ENCODE assay signal across 9 cellular contexts in the genomic region with DNA sequence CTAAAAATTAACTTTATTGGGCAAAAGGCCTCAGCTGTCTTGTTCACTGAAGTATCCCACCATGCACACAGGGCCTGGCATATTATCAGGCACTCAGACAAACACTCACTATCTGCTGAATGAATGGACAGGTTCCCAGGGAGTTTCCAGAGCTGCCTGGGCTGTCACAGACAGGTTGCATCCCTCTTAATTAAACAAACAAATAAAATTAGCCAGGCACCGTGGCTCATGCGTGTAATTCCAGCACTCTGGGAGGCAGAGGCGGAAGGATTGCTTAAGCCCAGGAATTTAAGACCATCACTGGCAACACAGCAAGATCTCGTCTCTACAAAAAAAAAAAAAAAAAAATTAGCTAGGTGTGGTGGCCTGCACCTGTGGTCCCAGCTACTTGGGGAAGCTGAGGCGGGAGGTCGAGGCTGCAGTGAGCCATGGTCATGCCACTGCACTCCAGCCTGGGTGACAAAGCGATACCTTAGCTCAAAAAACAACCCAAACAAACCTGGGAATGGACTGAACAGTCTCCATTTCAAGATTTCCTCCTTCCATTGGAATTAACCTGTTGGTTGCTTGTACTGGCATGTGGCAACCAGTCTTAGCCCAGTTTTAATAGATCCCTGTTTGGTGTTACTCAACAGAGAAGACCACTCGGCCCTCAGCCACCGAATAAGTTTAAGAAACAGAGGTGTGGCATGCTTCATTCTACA. TPM values are rescaled to one million over a fixed set of nuclear protein-coding genes. Genes with fewer than 3 reads are reported as not detected.
A peak's percentile ranks its signal among the peaks of the same experiment; 100 is the strongest.
DNase-seq lines count a peak whose midpoint lies in the region; ATAC-seq and TF ChIP-seq lines count a peak whose summit lies in the region.
"Had no signal": no experiment of that assay in that cellular context is flagged by ENCODE, and none has a peak within 500 bp of the region (broad histone marks: within the 10 kb centered on the region; RNA-seq: fewer than 3 reads in every experiment).

No MANE protein-coding gene starts in this region.

- H3K27me3 Mint-ChIP-seq in activated naive CD4-positive, alpha-beta T cell treated with anti-CD3 and anti-CD28 coated beads, Interleukin-2, amount 50 U/mL, for 24 hours, result no peaks in the 10 kb centered on the region
- no peaks in the 10 kb centered on the region for H3K27me3 Mint-ChIP-seq in memory B cell

- H3K4me1 ChIP-seq in body of pancreas (peaks cover 35% of the 10 kb centered on the region), transverse colon (peaks cover 12 to 35% (median 30%) of the 10 kb centered on the region in 4 donors)

- in situ Hi-C loops in transverse colon (cut with MboI; ENCODE audit: low pct_ligation_motif_present in 1 of 4, low pct_unique_long_range_greater_than_20kb in 1 of 4, low sequenced_read_pairs in 3 of 4), result loop anchor here in 1 of 4 donors (5.0 kb wide), 1 partner anchor 54 kb away; no protein-coding TSS in a partner anchor

- H3K27ac ChIP-seq in body of pancreas (peak overlapping the region in 3 of 4 donors; percentile 73 to 91 (median 88)), transverse colon (peak overlapping the region; percentile 87 to 100 (median 90))

- intact Hi-C loops in body of pancreas (cut with DNase I) (no loop called here), transverse colon (cut with DNase I; ENCODE audit: low total_unique reads) (no loop called here)

- H3K36me3 ChIP-seq in body of pancreas (replicated peaks in 1 of 2; ENCODE audit: insufficient read depth in 1 of 2, low read depth in 2 of 2), result no peaks in the 10 kb centered on the region
- no peaks in the 10 kb centered on the region for H3K36me3 ChIP-seq in transverse colon

- no peak for TF ChIP-seq CTCF in body of pancreas (IDR thresholded peaks at IDR 0.05)
- no peak for TF ChIP-seq CTCF in transverse colon (IDR thresholded peaks at IDR 0.05)

- DNase-seq in activated naive CD4-positive, alpha-beta T cell (lab: John Stamatoyannopoulos, UW), result no peak
- DNase-seq in body of pancreas, result peak in 1 of 4 donors; percentile 40
- no peak for DNase-seq in memory B cell (ENCODE audit: low spot score in 2 of 2)
- DNase-seq in transverse colon, result no peak
- no peak for DNase-seq in SW 1271 (lab: John Stamatoyannopoulos, UW)
- DNase-seq in mesenteric fat pad (ENCODE audit: low spot score), result no peak
- DNase-seq: NCI-H1105 had no signal

- H3K4me3 Mint-ChIP-seq in activated naive CD4-positive, alpha-beta T cell treated with anti-CD3 and anti-CD28 coated beads, Interleukin-2, amount 50 U/mL, for 24 hours, result peak overlapping the region; percentile 80
- H3K4me3 Mint-ChIP-seq in memory B cell, result peak overlapping the region; percentile 70

- no peak for TF ChIP-seq EP300 in transverse colon (IDR thresholded peaks at IDR 0.05; ENCODE audit: low read depth)

- H3K9me3 ChIP-seq in body of pancreas (no peaks in the 10 kb centered on the region), transverse colon (no peaks in the 10 kb centered on the region)

- H3K36me3 Mint-ChIP-seq in activated naive CD4-positive, alpha-beta T cell treated with anti-CD3 and anti-CD28 coated beads, Interleukin-2, amount 50 U/mL, for 24 hours, result no peaks in the 10 kb centered on the region
- H3K36me3 Mint-ChIP-seq in memory B cell, result no peaks in the 10 kb centered on the region

- peaks cover 36% of the 10 kb centered on the region for H3K4me1 Mint-ChIP-seq in activated naive CD4-positive, alpha-beta T cell treated with anti-CD3 and anti-CD28 coated beads, Interleukin-2, amount 50 U/mL, for 24 hours
- peaks cover 18% of the 10 kb centered on the region for H3K4me1 Mint-ChIP-seq in memory B cell

- TF ChIP-seq POLR2A in body of pancreas (IDR thresholded peaks at IDR 0.05), result no peak
- no peak for TF ChIP-seq POLR2A in transverse colon (IDR thresholded peaks at IDR 0.05)

- peak overlapping the region; percentile 37 for H3K27ac Mint-ChIP-seq in activated naive CD4-positive, alpha-beta T cell treated with anti-CD3 and anti-CD28 coated beads, Interleukin-2, amount 50 U/mL, for 24 hours
- peak overlapping the region; percentile 13 for H3K27ac Mint-ChIP-seq in memory B cell

- WGBS in body of pancreas, 2 donors, result 57 to 65% methylated on average over 8 to 9 of the region's 9 CpGs
- WGBS in transverse colon (ENCODE audit: low coverage in 1 of 2), 2 donors, result 78 to 100% methylated on average over 3 to 9 of the region's 9 CpGs

- H3K9me3 Mint-ChIP-seq in activated naive CD4-positive, alpha-beta T cell treated with anti-CD3 and anti-CD28 coated beads, Interleukin-2, amount 50 U/mL, for 24 hours, result no peaks in the 10 kb centered on the region
- no peaks in the 10 kb centered on the region for H3K9me3 Mint-ChIP-seq in memory B cell

- no peaks in the 10 kb centered on the region for H3K27me3 ChIP-seq in body of pancreas
- H3K27me3 ChIP-seq in transverse colon, result no peaks in the 10 kb centered on the region

- H3K4me3 ChIP-seq in body of pancreas, result no peak overlapping the region
- no peak overlapping the region for H3K4me3 ChIP-seq in transverse colon

- ATAC-seq in body of pancreas, result no peak
- ATAC-seq in memory B cell (ENCODE audit: low read depth), result no peak
- no peak for ATAC-seq in GM18511 (IDR thresholded peaks at IDR 0.05; ENCODE audit: unreplicated experiment)

RNA-seq across cellular contexts. Expression of gene TSPAN14, which starts 1.3 kb away (rescaled TPM):
- total RNA-seq in body of pancreas (10 to 100 TPM; 22.3 to 63.0 TPM), transverse colon (10 to 100 TPM; 18.9 to 72.9 (median 55.8) TPM), mesenteric fat pad (177 TPM)

RNA-seq across cellular contexts. Expression of gene PRXL2A, which starts 44.5 kb away (rescaled TPM):
- 100 to 1,000 TPM in 1 of 2 donors, 10 to 100 TPM in 1; 40.7 to 110 TPM for total RNA-seq in body of pancreas
- total RNA-seq in transverse colon, result 10 to 100 TPM; 21.7 to 64.6 (median 38.7) TPM
- total RNA-seq in mesenteric fat pad, result 500 TPM
